In genomic region chr1:170657275-170657853, GRCh38 we compare ENCODE assay signal across 1 cellular context.
TF ChIP-seq lines count a peak whose summit lies in the region.

No MANE protein-coding gene starts in this region.

TF ChIP-seq in GM12878, 131 proteins besides CTCF, POLR2A, EP300 and RAD21 (continued from another document):
- TF ChIP-seq RELB (IDR thresholded peaks at IDR 0.05; ENCODE audit: low read depth) = peak; percentile 52
- TF ChIP-seq MTA2 (IDR thresholded peaks at IDR 0.05; ENCODE audit: low read depth) = peak; percentile 48
- peak; percentile 36; the same call in 1 of the 2 replicates for TF ChIP-seq NR2F1 (conservative IDR thresholded peaks at IDR 0.05)
- TF ChIP-seq GATAD2B (conservative IDR thresholded peaks at IDR 0.05; ENCODE audit: low read depth) = peak; percentile 78
- TF ChIP-seq BHLHE40 (IDR thresholded peaks at IDR 0.05; ENCODE audit: borderline replicate concordance in 1 of 2, low read depth in 2 of 2, low read length in 1 of 2) = peak in 1 of 2 experiments; percentile 16; a peak in 1 of 4 replicates
- 0 out of 2 replicates have a peak, but pooled peaks have one; percentile 45 for TF ChIP-seq NBN (IDR thresholded peaks at IDR 0.05)
- TF ChIP-seq RBBP5 (conservative IDR thresholded peaks at IDR 0.05) = no peak
- TF ChIP-seq IKZF1 (conservative IDR thresholded peaks at IDR 0.05) = 0 out of 2 replicates have a peak, but pooled peaks have one; percentile 48
- no peak for TF ChIP-seq PML (IDR thresholded peaks at IDR 0.05; ENCODE audit: low read length)
- peak; percentile 39 for TF ChIP-seq SKIL (IDR thresholded peaks at IDR 0.05; ENCODE audit: low read depth, poor library complexity, severe bottlenecking)
- peak; percentile 24 to 52; a peak in 2 of 4 replicates for TF ChIP-seq IKZF2 (IDR thresholded peaks at IDR 0.05)
- no peak for TF ChIP-seq ZNF24 (IDR thresholded peaks at IDR 0.05)
- no peak for TF ChIP-seq ZNF384 (IDR thresholded peaks at IDR 0.05; ENCODE audit: borderline replicate concordance, low read depth, low read length)
- TF ChIP-seq MEF2B (IDR thresholded peaks at IDR 0.05; ENCODE audit: partially characterized antibody, poor library complexity, severe bottlenecking) = peak; percentile 91
- no peak for TF ChIP-seq PRDM15 (CRISPR knock-in tag; IDR thresholded peaks at IDR 0.05)
- TF ChIP-seq CUX1 (IDR thresholded peaks at IDR 0.05; ENCODE audit: insufficient replicate concordance, low read depth, low read length) = peak; percentile 87
- no peak for TF ChIP-seq BCL3 (IDR thresholded peaks at IDR 0.05; ENCODE audit: borderline replicate concordance, insufficient read depth, low read depth, low read length, poor library complexity, severe bottlenecking)
- TF ChIP-seq FOS (IDR thresholded peaks at IDR 0.05; ENCODE audit: borderline replicate concordance, extremely low read depth, insufficient read length) = no peak
